Comparison of ENCODE assay signal across 10 cellular contexts in the genomic region with DNA sequence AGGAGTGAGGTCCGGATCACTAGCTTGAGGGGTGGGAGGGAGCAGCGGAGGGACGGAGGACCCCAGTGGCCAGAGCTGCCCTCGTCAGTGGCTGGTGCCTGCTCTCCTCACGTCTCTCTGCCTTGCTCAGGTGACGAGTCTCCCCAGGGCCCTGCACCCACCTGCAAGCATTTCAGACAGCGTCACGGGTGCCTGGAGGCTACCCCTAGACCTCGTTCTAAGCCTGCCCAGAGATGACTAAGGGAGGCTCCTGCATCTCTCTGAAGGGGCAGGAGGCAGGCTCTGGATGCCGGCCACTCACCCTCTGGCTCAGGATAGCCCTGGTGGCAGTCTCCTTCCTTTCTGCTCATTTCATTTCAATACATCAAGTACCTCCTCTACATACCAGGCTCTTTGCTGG.
"Had no signal": no experiment of that assay in that cellular context is flagged by ENCODE, and none has a peak within 500 bp of the region (broad histone marks: within the 10 kb centered on the region; RNA-seq: fewer than 3 reads in every experiment).

No MANE protein-coding gene starts in this region.

- H3K27ac ChIP-seq: ovary, transverse colon had no signal

- H3K36me3 Mint-ChIP-seq: activated naive CD4-positive, alpha-beta T cell treated with anti-CD3 and anti-CD28 coated beads, Interleukin-2, amount 50 U/mL, for 72 hours had no signal

- ATAC-seq: activated CD4-positive, CD25-positive, alpha-beta regulatory T cell treated with anti-CD3 and anti-CD28 coated beads, Interleukin-2, amount 50 U/mL, for 24 hours had no signal

- H3K36me3 ChIP-seq: breast epithelium, ovary, transverse colon had no signal

- H3K9me3 Mint-ChIP-seq: activated naive CD4-positive, alpha-beta T cell treated with anti-CD3 and anti-CD28 coated beads, Interleukin-2, amount 50 U/mL, for 72 hours; activated T-cell treated with anti-CD3 and anti-CD28 coated beads, Interleukin-2, amount 50 U/mL, for 24 hours had no signal

- H3K9me3 ChIP-seq: breast epithelium, ovary, transverse colon had no signal

- H3K27ac Mint-ChIP-seq: activated naive CD4-positive, alpha-beta T cell treated with anti-CD3 and anti-CD28 coated beads, Interleukin-2, amount 50 U/mL, for 72 hours; activated T-cell treated with anti-CD3 and anti-CD28 coated beads, Interleukin-2, amount 50 U/mL, for 24 hours had no signal

- DNase-seq: activated CD4-positive, alpha-beta T cell treated with anti-CD3 and anti-CD28 coated beads, Interleukin-2, amount 50 U/mL, for 4 hours; activated effector memory CD4-positive, alpha-beta T cell treated with Interleukin-2 at 50 U/mL for 16 hours; activated T-cell treated with anti-CD3 and anti-CD28 coated beads, Interleukin-2, amount 50 U/mL, for 24 hours; left ventricle myocardium superior; stimulated activated CD4-positive, alpha-beta T cell treated with anti-CD3 and anti-CD28 coated beads, Interleukin-4, amount 100 ng/mL, for 4 hours; transverse colon had no signal

- H3K4me1 ChIP-seq: breast epithelium, transverse colon had no signal

- H3K27me3 ChIP-seq: breast epithelium, ovary had no signal

- H3K4me3 Mint-ChIP-seq: activated T-cell treated with anti-CD3 and anti-CD28 coated beads, Interleukin-2, amount 50 U/mL, for 24 hours had no signal

- H3K4me3 ChIP-seq: ovary, transverse colon had no signal
